In the genomic region with DNA sequence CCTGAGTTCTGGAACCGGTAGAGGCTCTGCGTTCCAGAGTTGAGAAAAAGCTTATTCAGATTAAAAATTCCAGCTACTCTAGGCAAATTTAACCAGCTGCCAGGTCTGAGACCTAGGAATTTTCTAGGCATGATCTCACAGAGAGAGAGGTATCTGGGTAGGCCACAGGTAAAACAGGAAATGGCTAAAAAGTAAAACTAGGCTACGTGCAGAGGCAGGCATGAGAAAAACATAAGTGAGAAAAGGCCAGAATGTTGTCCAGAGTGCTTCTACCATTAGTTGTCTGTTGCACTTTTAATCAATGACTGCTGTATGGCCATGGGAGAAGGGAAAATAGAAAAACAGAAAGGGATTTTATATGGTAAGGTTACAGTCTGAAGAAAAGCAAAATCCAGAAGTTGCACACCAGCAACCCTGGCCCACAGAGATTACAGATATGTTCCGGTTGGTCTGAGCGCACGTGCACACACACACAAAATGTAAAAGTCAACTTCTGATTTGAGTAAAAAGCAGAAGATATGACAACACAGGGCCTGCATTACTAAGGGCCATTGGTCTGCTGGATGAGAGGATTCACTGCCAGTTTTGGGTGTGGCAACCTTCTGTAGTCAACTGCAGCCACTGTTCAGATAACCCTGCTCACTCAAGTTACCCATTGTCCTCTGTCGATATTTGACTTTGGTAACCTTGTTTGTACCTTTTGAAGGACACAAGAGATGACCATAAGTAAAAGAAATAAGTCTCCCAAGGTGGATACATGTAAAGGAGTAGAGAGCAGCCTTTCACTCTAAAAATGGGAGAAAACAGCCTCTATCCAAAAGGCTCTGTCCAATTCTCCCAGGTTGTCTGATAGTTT, we compare ENCODE assay signal across 16 cellular contexts.
DNase-seq lines count a peak whose midpoint lies in the region; ATAC-seq and TF ChIP-seq lines count a peak whose summit lies in the region.
"Had no signal": no experiment of that assay in that cellular context is flagged by ENCODE, and none has a peak within 500 bp of the region (broad histone marks: within the 10 kb centered on the region; RNA-seq: fewer than 3 reads in every experiment).

No MANE protein-coding gene starts in this region.

- no peaks in the 10 kb centered on the region for H3K4me1 Mint-ChIP-seq in endothelial cell (ENCODE audit: unreplicated experiment)

- H3K27me3 Mint-ChIP-seq in endothelial cell (ENCODE audit: unreplicated experiment) = no peaks in the 10 kb centered on the region
- H3K27me3 Mint-ChIP-seq: type B pancreatic cell had no signal

- DNase-seq in endothelial cell (ENCODE audit: low spot score) = no peak
- DNase-seq in NCI-H774 (lab: John Stamatoyannopoulos, UW) = no peak
- DNase-seq in mesenchymal stem cell = no peak
- DNase-seq in nucleus accumbens (lab: John Stamatoyannopoulos, UW) = no peak
- DNase-seq: activated CD4-positive, CD25-positive, alpha-beta regulatory T cell treated with anti-CD3 and anti-CD28 coated beads, Interleukin-2, amount 50 U/mL, for 72 hours; activated gamma-delta T cell; CD8-positive, alpha-beta T cell; NCI-H1092; NCI-H82 had no signal

- H3K9me3 Mint-ChIP-seq in endothelial cell (ENCODE audit: unreplicated experiment) = no peaks in the 10 kb centered on the region
- H3K9me3 Mint-ChIP-seq: type B pancreatic cell had no signal

- H3K23ac ChIP-seq in mesenchymal stem cell (ENCODE audit: low read length in 2 of 2) = no peak overlapping the region

- no peak overlapping the region for H4K8ac ChIP-seq in mesenchymal stem cell (ENCODE audit: low read length)

- H3K27ac ChIP-seq in parathyroid adenoma (no peak overlapping the region), mesenchymal stem cell (ENCODE audit: low read length, poor library complexity, severe bottlenecking) (no peak overlapping the region)
- H3K27ac ChIP-seq: SK-N-MC had no signal

- H3K4me1 ChIP-seq in parathyroid adenoma = no peaks in the 10 kb centered on the region
- H3K4me1 ChIP-seq in mesenchymal stem cell (ENCODE audit: control insufficient read depth, insufficient read depth, low read depth, low read length) = no peaks in the 10 kb centered on the region

- H4K91ac ChIP-seq in mesenchymal stem cell (ENCODE audit: low read length) = no peak overlapping the region

- H3K27me3 ChIP-seq in parathyroid adenoma (ENCODE audit: control insufficient read depth, insufficient read depth, low read length) (no peaks in the 10 kb centered on the region), mesenchymal stem cell (ENCODE audit: control insufficient read depth in 1 of 2, insufficient read depth in 1 of 2, low read length in 2 of 2) (no peaks in the 10 kb centered on the region)

- H2BK15ac ChIP-seq in mesenchymal stem cell (ENCODE audit: low read depth, poor library complexity, severe bottlenecking) = no peak overlapping the region

- no peak overlapping the region for H2BK120ac ChIP-seq in mesenchymal stem cell (ENCODE audit: low read depth, low read length)

- H3K9me3 ChIP-seq in parathyroid adenoma (ENCODE audit: control insufficient read depth, low read length) (no peaks in the 10 kb centered on the region), mesenchymal stem cell (ENCODE audit: control insufficient read depth, low read length) (no peaks in the 10 kb centered on the region)

- no peak overlapping the region for H3K18ac ChIP-seq in mesenchymal stem cell (ENCODE audit: low read depth in 1 of 2, low read length in 2 of 2)

- no peak overlapping the region for H3K4ac ChIP-seq in mesenchymal stem cell (ENCODE audit: low read depth in 1 of 2, low read length in 2 of 2)

- H2AFZ ChIP-seq in parathyroid adenoma (peak overlapping the region; percentile 15), mesenchymal stem cell (ENCODE audit: low read depth, low read length) (no peak overlapping the region)

- H3K79me2 ChIP-seq in parathyroid adenoma = no peaks in the 10 kb centered on the region

- H3K27ac Mint-ChIP-seq in endothelial cell (ENCODE audit: unreplicated experiment) = no peak overlapping the region
- H3K27ac Mint-ChIP-seq: CD8-positive, alpha-beta T cell; type B pancreatic cell had no signal

- H3K9ac ChIP-seq in parathyroid adenoma (no peak overlapping the region), mesenchymal stem cell (ENCODE audit: low read length) (no peak overlapping the region)

- H2BK5ac ChIP-seq in mesenchymal stem cell (ENCODE audit: low read depth, low read length, poor library complexity, severe bottlenecking) = no peak overlapping the region

- no peaks in the 10 kb centered on the region for H3K79me1 ChIP-seq in mesenchymal stem cell (replicated peaks; ENCODE audit: low read length, poor library complexity, severe bottlenecking)

- no peak overlapping the region for H3K4me3 ChIP-seq in parathyroid adenoma (ENCODE audit: low read depth, low read length)
- no peak overlapping the region for H3K4me3 ChIP-seq in mesenchymal stem cell (ENCODE audit: insufficient read depth in 1 of 2, low read depth in 1 of 2, low read length in 2 of 2)
- H3K4me3 ChIP-seq: SK-N-MC had no signal

- ATAC-seq in GM18909 (IDR thresholded peaks at IDR 0.05; ENCODE audit: poor library complexity, unreplicated experiment) = peak; percentile 72
- peak; percentile 51 for ATAC-seq in GM21786 (IDR thresholded peaks at IDR 0.05; ENCODE audit: unreplicated experiment)
- peak; percentile 56 for ATAC-seq in HG03108 (IDR thresholded peaks at IDR 0.05; ENCODE audit: unreplicated experiment)
- ATAC-seq: CD8-positive, alpha-beta T cell; esophagus mucosa had no signal

- no peaks in the 10 kb centered on the region for H3K36me3 Mint-ChIP-seq in endothelial cell (ENCODE audit: low read depth, unreplicated experiment)
- H3K36me3 Mint-ChIP-seq: CD8-positive, alpha-beta T cell; type B pancreatic cell had no signal

- no peak overlapping the region for H3K14ac ChIP-seq in mesenchymal stem cell (ENCODE audit: low read length in 2 of 2)

- no peak overlapping the region for H2AK5ac ChIP-seq in mesenchymal stem cell (ENCODE audit: low read length, severe bottlenecking)

- no peak for TF ChIP-seq CTCF in parathyroid adenoma (IDR thresholded peaks at IDR 0.05)
- TF ChIP-seq CTCF in endothelial cell (IDR thresholded peaks at IDR 0.05; ENCODE audit: unreplicated experiment) = no peak

- H2BK12ac ChIP-seq in mesenchymal stem cell (ENCODE audit: low read length in 2 of 2) = no peak overlapping the region

- H3K36me3 ChIP-seq in parathyroid adenoma (ENCODE audit: control insufficient read depth, insufficient read depth, low read length) (no peaks in the 10 kb centered on the region), mesenchymal stem cell (ENCODE audit: control insufficient read depth in 1 of 2, insufficient read depth in 2 of 2, low read depth in 1 of 2, low read length in 2 of 2) (no peaks in the 10 kb centered on the region)

- 78% methylated on average over 6 of the region's 7 CpGs for WGBS in mesenchymal stem cell

- no peak overlapping the region for H3K4me3 Mint-ChIP-seq in endothelial cell (ENCODE audit: unreplicated experiment)
- H3K4me3 Mint-ChIP-seq: CD8-positive, alpha-beta T cell; type B pancreatic cell had no signal

- no peak overlapping the region for H3K4me2 ChIP-seq in parathyroid adenoma (ENCODE audit: low read length)
- no peak overlapping the region for H3K4me2 ChIP-seq in mesenchymal stem cell (ENCODE audit: low read length, poor library complexity, severe bottlenecking)
